In genomic region chr1:201955009-201955749, GRCh38 we compare ENCODE assay signal across 8 cellular contexts. TPM values are rescaled to one million over a fixed set of nuclear protein-coding genes. Genes with fewer than 3 reads are reported as not detected.
DNase-seq lines count a peak whose midpoint lies in the region; ATAC-seq, FAIRE-seq and TF ChIP-seq lines count a peak whose summit lies in the region.

Gene TIMM17A, plus strand, starts transcription at chr1:201955503. Its CDS starts 24 bp downstream, at chr1:201955527.

- H3K9me2 ChIP-seq in hepatocyte (replicated peaks; ENCODE audit: insufficient read depth) = no peaks in the 10 kb centered on the region

- peak within 1 kb of the TSS; percentile 83 for H3K4me2 ChIP-seq in hepatocyte

- peak within 1 kb of the TSS; percentile 100 for H3K4me3 ChIP-seq in astrocyte of the cerebellum (ENCODE audit: low read depth, low read length)
- H3K4me3 ChIP-seq in hepatocyte = peak within 1 kb of the TSS; percentile 68

- peaks cover 39% of the 10 kb centered on the region for H3K79me2 ChIP-seq in hepatocyte

- no peaks in the 10 kb centered on the region for H3K27me3 ChIP-seq in hepatocyte

- H3K27ac ChIP-seq in hepatocyte = peak within 1 kb of the TSS; percentile 91

- peak within 1 kb of the TSS; percentile 83 for H2AFZ ChIP-seq in hepatocyte

- FAIRE-seq in GM18507 (lab: Jason Lieb, UNC) = peak; percentile 99

- 1% methylated on average over 41 of the region's 46 CpGs for WGBS in hepatocyte (ENCODE audit: low lambda C conversion rate, missing lambda C conversion rate)

- TF ChIP-seq CTCF in astrocyte of the cerebellum (IDR thresholded peaks at IDR 0.05; ENCODE audit: low read depth, low read length, missing control alignments) (no peak), hepatocyte (IDR thresholded peaks at IDR 0.05; ENCODE audit: poor library complexity) (no peak)

- ATAC-seq in HG02981 (IDR thresholded peaks at IDR 0.05; ENCODE audit: unreplicated experiment) = peak; percentile 98

- peak; percentile 91 for DNase-seq in GM18507 (ENCODE audit: extremely low spot score, insufficient read length, low read depth)
- peak; percentile 87 for DNase-seq in NCI-H2029 treated with DMSO at 0.1 percent for 48 hours (lab: John Stamatoyannopoulos, UW)
- DNase-seq in T-helper 9 cell = peak; percentile 87
- DNase-seq in astrocyte of the cerebellum (ENCODE audit: low read depth) = peak; percentile 98
- peak; percentile 98 for DNase-seq in hepatocyte (ENCODE audit: low spot score)
- DNase-seq in renal cortical epithelial cell (ENCODE audit: low read depth) = peak; percentile 95
- no peak for DNase-seq in cortex of kidney (lab: John Stamatoyannopoulos, UW)

- no peaks in the 10 kb centered on the region for H3K36me3 ChIP-seq in hepatocyte (replicated peaks; ENCODE audit: insufficient read depth, low read depth)

- no peaks in the 10 kb centered on the region for H3K9me3 ChIP-seq in hepatocyte (ENCODE audit: low read depth)

- H4K20me1 ChIP-seq in hepatocyte (ENCODE audit: insufficient read depth, poor library complexity, severe bottlenecking) = peaks cover 3% of the 10 kb centered on the region

- peaks cover 5% of the 10 kb centered on the region for H3K4me1 ChIP-seq in hepatocyte (ENCODE audit: insufficient read depth)

- in situ Hi-C loops in astrocyte of the cerebellum (cut with HindIII; ENCODE audit: low sequenced_read_pairs) = no loop called here

RNA-seq across cellular contexts. Expression of gene TIMM17A, which starts in this region (rescaled TPM):
- total RNA-seq in hepatocyte = 54.5 and 65.0 TPM in 2 replicates
- 88.3 and 90.1 TPM in 2 replicates for polyA plus RNA-seq in hepatocyte
- 72.0 and 127 TPM in 2 replicates for total RNA-seq in renal cortical epithelial cell
